ENCODE assay signal across 19 cellular contexts in the genomic region with DNA sequence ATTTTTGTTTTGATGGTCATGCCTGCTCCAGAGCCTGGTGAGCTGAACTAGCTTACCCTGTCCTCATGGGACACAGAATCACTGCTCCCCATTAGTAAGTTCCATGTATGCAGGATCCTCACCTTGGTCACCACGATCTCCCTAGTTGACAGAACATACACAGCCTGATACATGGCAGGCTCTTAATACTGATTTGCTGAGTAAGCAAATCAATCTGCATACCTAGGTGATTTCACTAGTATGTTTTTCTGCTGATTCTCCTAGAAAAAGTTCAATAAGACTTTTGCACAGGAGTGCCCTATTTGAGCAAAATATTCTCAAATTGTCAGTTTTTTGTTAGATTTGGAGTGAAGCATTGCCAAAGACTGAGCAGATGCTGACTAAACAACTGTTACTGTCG.
A peak's percentile ranks its signal among the peaks of the same experiment; 100 is the strongest.
DNase-seq lines count a peak whose midpoint lies in the region; ATAC-seq, FAIRE-seq and TF ChIP-seq lines count a peak whose summit lies in the region.
"Had no signal": no experiment of that assay in that cellular context is flagged by ENCODE, and none has a peak within 500 bp of the region (broad histone marks: within the 10 kb centered on the region; RNA-seq: fewer than 3 reads in every experiment).

No MANE protein-coding gene starts in this region.

- H3K9me3 ChIP-seq in K562 (replicated peaks; ENCODE audit: control insufficient read depth, insufficient read depth, low read depth, low read length) = no peaks in the 10 kb centered on the region
- no peaks in the 10 kb centered on the region for H3K9me3 ChIP-seq in neuronal stem cell (replicated peaks in 1 of 2; ENCODE audit: control insufficient read depth in 2 of 2, insufficient read depth in 1 of 2, low read depth in 1 of 2, low read length in 2 of 2)

- peak overlapping the region; percentile 71 for H3K14ac ChIP-seq in neuronal stem cell (ENCODE audit: low read length)

- no peaks in the 10 kb centered on the region for H3K36me3 ChIP-seq in K562 (ENCODE audit: control insufficient read depth, insufficient read depth, low read length)
- no peaks in the 10 kb centered on the region for H3K36me3 ChIP-seq in neuronal stem cell (replicated peaks in 1 of 2; ENCODE audit: control insufficient read depth in 2 of 2, insufficient read depth in 2 of 2, low read length in 2 of 2)

- no peak overlapping the region for H2BK120ac ChIP-seq in neuronal stem cell (ENCODE audit: low read depth, low read length)

- DNase-seq in DMS 273 (lab: John Stamatoyannopoulos, UW; ENCODE audit: unreplicated experiment) (peak; percentile 39), DMS 273 treated with DMSO at 0.1 percent for 48 hours (lab: John Stamatoyannopoulos, UW) (no peak), K562 (ENCODE audit: extremely low read depth in 1 of 4, low spot score in 3 of 4) (no peak), neuronal stem cell (ENCODE audit: low spot score) (no peak), urothelium cell line (ENCODE audit: low spot score) (no peak), 8988T (no peak)
- DNase-seq: C1 segment of cervical spinal cord; Calu3; CD4-positive, alpha-beta memory T cell; COR-L47; DMS79; EL; GDM1; GM23248; H9 had no signal

- TF ChIP-seq RAD21 in K562 (CRISPR knock-in tag; conservative IDR thresholded peaks at IDR 0.05 in 1 of 2, IDR thresholded peaks at IDR 0.05 in 1 of 2) = no peak

- H3K27ac ChIP-seq in K562 (ENCODE audit: extremely low read depth, low read depth, low read length) = no peak overlapping the region
- no peak overlapping the region for H3K27ac ChIP-seq in neuronal stem cell (replicated peaks; ENCODE audit: low read length)
- H3K27ac ChIP-seq: 22Rv1, GM23248 had no signal

- ATAC-seq in K562 = no peak
- ATAC-seq: GM12878, HCT116 had no signal

- no peak overlapping the region for H4K8ac ChIP-seq in neuronal stem cell (ENCODE audit: low read depth, low read length)

- no peak for TF ChIP-seq EP300 in K562 (IDR thresholded peaks at IDR 0.05; ENCODE audit: low read length)

- H3K79me2 ChIP-seq in K562 (ENCODE audit: control insufficient read depth, insufficient read depth, low read length) = no peaks in the 10 kb centered on the region

- no peak overlapping the region for H3K4me2 ChIP-seq in K562 (ENCODE audit: insufficient read depth, low read length)
- H3K4me2 ChIP-seq in neuronal stem cell (ENCODE audit: insufficient read depth, low read length, poor library complexity, severe bottlenecking) = no peak overlapping the region

- no peaks in the 10 kb centered on the region for H3K79me1 ChIP-seq in neuronal stem cell (ENCODE audit: low read depth, low read length)

- BruUV-seq in K562 (replicated peaks; lab: Mats Ljungman, UMichigan) = no TSS peak

- no peak for TF ChIP-seq CTCF in K562 (IDR thresholded peaks at IDR 0.05 in 2 of 3, conservative IDR thresholded peaks at IDR 0.05 in 1 of 3; ENCODE audit: insufficient read depth in 2 of 3, low read depth in 1 of 3, low read length in 3 of 3)

- H4K91ac ChIP-seq in neuronal stem cell (ENCODE audit: low read depth, low read length, poor library complexity) = no peak overlapping the region

- POLR2A ChIA-PET in K562 (lab: Yijun Ruan, JAX) = no interaction called here

- no peak overlapping the region for H2BK12ac ChIP-seq in neuronal stem cell (ENCODE audit: low read length)

- no peaks in the 10 kb centered on the region for H3K9me1 ChIP-seq in K562 (ENCODE audit: control insufficient read depth, insufficient read depth, low read length)

- in situ Hi-C loops in K562 (cut with MboI) = no loop called here

- no peak overlapping the region for H2AK5ac ChIP-seq in neuronal stem cell (ENCODE audit: low read depth, low read length)

- TF ChIP-seq POLR2A in K562 (conservative IDR thresholded peaks at IDR 0.05) = no peak

- no peak overlapping the region for H3K18ac ChIP-seq in neuronal stem cell (ENCODE audit: low read length)

- no peak overlapping the region for H3K4ac ChIP-seq in neuronal stem cell (ENCODE audit: low read length)

- H3K23ac ChIP-seq in neuronal stem cell (ENCODE audit: low read depth, low read length, poor library complexity) = no peak overlapping the region

- H3K4me3 ChIP-seq in K562 (no peak overlapping the region), neuronal stem cell (ENCODE audit: low read length in 2 of 2) (no peak overlapping the region)
- H3K4me3 ChIP-seq: GM12878, GM23248 had no signal

- intact Hi-C loops in K562 (cut with micrococcal nuclease) = no loop called here

- H3K27me3 ChIP-seq in K562 (ENCODE audit: control insufficient read depth in 2 of 2, insufficient read depth in 2 of 2, low read length in 2 of 2) = no peaks in the 10 kb centered on the region
- H3K27me3 ChIP-seq in neuronal stem cell (ENCODE audit: control insufficient read depth in 3 of 3, insufficient read depth in 3 of 3, low read depth in 1 of 3, low read length in 3 of 3) = no peaks in the 10 kb centered on the region

- H3K9ac ChIP-seq in K562 (ENCODE audit: insufficient read depth in 1 of 2, low read depth in 2 of 2, low read length in 2 of 2) (no peak overlapping the region), neuronal stem cell (ENCODE audit: low read depth, low read length, poor library complexity) (no peak overlapping the region)
- H3K9ac ChIP-seq: GM23248 had no signal

- H2BK15ac ChIP-seq in neuronal stem cell (ENCODE audit: low read length) = no peak overlapping the region

- H2BK5ac ChIP-seq in neuronal stem cell (ENCODE audit: low read length) = no peak overlapping the region

- 13% methylated on average over 2 of the region's 2 CpGs for WGBS in K562 (ENCODE audit: insufficient coverage, low coverage, missing lambda C conversion rate)
- no CpG with 5 or more reads among the region's 2 CpGs for WGBS in neuronal stem cell (ENCODE audit: extremely low coverage in 2 of 2, insufficient read length in 2 of 2, insufficient replicate concordance in 1 of 2), 2 donors

- FAIRE-seq in K562 (lab: Jason Lieb, UNC) (no peak), urothelium cell line (lab: Jason Lieb, UNC) (no peak)
- FAIRE-seq: GM12878, GM19239 had no signal

- H2AFZ ChIP-seq in K562 (ENCODE audit: low read depth, low read length) = no peak overlapping the region
- H2AFZ ChIP-seq in neuronal stem cell (ENCODE audit: low read length) = no peak overlapping the region
- H2AFZ ChIP-seq: GM23248 had no signal

- H4K20me1 ChIP-seq in K562 (replicated peaks; ENCODE audit: control insufficient read depth, insufficient read depth, low read length) = no peaks in the 10 kb centered on the region

- CTCF ChIA-PET in K562 (lab: Yijun Ruan, JAX; ENCODE audit: low intra/inter-chr PET ratio) = no interaction called here

- no peaks in the 10 kb centered on the region for H3K4me1 ChIP-seq in K562 (replicated peaks in 1 of 2; ENCODE audit: control insufficient read depth in 2 of 2, insufficient read depth in 2 of 2, low read length in 2 of 2)
- no peaks in the 10 kb centered on the region for H3K4me1 ChIP-seq in neuronal stem cell (ENCODE audit: control insufficient read depth in 2 of 2, insufficient read depth in 1 of 2, low read depth in 1 of 2, low read length in 2 of 2)

TF ChIP-seq in K562, 482 proteins besides CTCF, POLR2A, EP300 and RAD21:
- no peak for TF ChIP-seq TAF7 (tag; IDR thresholded peaks at IDR 0.05)
- TF ChIP-seq C11orf30 (IDR thresholded peaks at IDR 0.05; ENCODE audit: low read depth) = peak; percentile 74
- no peak for TF ChIP-seq MYBL2 (IDR thresholded peaks at IDR 0.05; ENCODE audit: low read depth)
- TF ChIP-seq MYBL2 (CRISPR knock-in tag; IDR thresholded peaks at IDR 0.05; ENCODE audit: borderline replicate concordance) = no peak
- TF ChIP-seq MAFK (IDR thresholded peaks at IDR 0.05; ENCODE audit: low read length) = peak; percentile 95
- peak; percentile 93 for TF ChIP-seq MAFF (IDR thresholded peaks at IDR 0.05; ENCODE audit: low read length)
- no peak for TF ChIP-seq KLF16 (IDR thresholded peaks at IDR 0.05)
- peak; percentile 80 for TF ChIP-seq MAFG (tag; conservative IDR thresholded peaks at IDR 0.05)
- TF ChIP-seq ZNF316 (IDR thresholded peaks at IDR 0.05) = peak; percentile 86
